2 cellular contexts compared by ENCODE assay signal in genomic region chr2:157287160-157287559, GRCh38.
A peak's percentile ranks its signal among the peaks of the same experiment; 100 is the strongest.
TF ChIP-seq lines count a peak whose summit lies in the region.

No MANE protein-coding gene starts in this region.

TF ChIP-seq in HepG2, 621 proteins besides CTCF, POLR2A, EP300 and RAD21:
- no peak for TF ChIP-seq CSRNP1 (CRISPR knock-in tag; IDR thresholded peaks at IDR 0.05)
- peak; percentile 73 for TF ChIP-seq HNRNPK (IDR thresholded peaks at IDR 0.05; ENCODE audit: low read depth, low read length, poor library complexity, severe bottlenecking)
- TF ChIP-seq NFYC (CRISPR knock-in tag; IDR thresholded peaks at IDR 0.05), result no peak
- TF ChIP-seq ZNF576 (CRISPR knock-in tag; IDR thresholded peaks at IDR 0.05), result no peak
- no peak for TF ChIP-seq ZBTB8A (CRISPR knock-in tag; IDR thresholded peaks at IDR 0.05; ENCODE audit: borderline replicate concordance, low read depth)

TF ChIP-seq in K562, 482 proteins besides CTCF, POLR2A, EP300 and RAD21:
- TF ChIP-seq SIRT6 (IDR thresholded peaks at IDR 0.05; ENCODE audit: low read depth, low read length), result no peak
- TF ChIP-seq RNF2 (IDR thresholded peaks at IDR 0.05), result no peak
- no peak for TF ChIP-seq HEY1 (CRISPR knock-in tag; IDR thresholded peaks at IDR 0.05; ENCODE audit: borderline replicate concordance)
- TF ChIP-seq PCBP2 (IDR thresholded peaks at IDR 0.05; ENCODE audit: low read depth, low read length, poor library complexity, severe bottlenecking), result peak; percentile 85
- no peak for TF ChIP-seq NCOA2 (IDR thresholded peaks at IDR 0.05; ENCODE audit: partially characterized antibody in 2 of 2)
- no peak for TF ChIP-seq SAFB2 (IDR thresholded peaks at IDR 0.05; ENCODE audit: borderline replicate concordance, low read depth, low read length, severe bottlenecking)
- peak; percentile 51 for TF ChIP-seq HNRNPK (IDR thresholded peaks at IDR 0.05; ENCODE audit: low read depth, low read length, poor library complexity, severe bottlenecking)
- TF ChIP-seq ZNF232 (CRISPR knock-in tag; IDR thresholded peaks at IDR 0.05), result no peak
- TF ChIP-seq ZNF133 (CRISPR knock-in tag; IDR thresholded peaks at IDR 0.05), result no peak
- no peak for TF ChIP-seq RBM22 (IDR thresholded peaks at IDR 0.05; ENCODE audit: low read depth, low read length, poor library complexity, severe bottlenecking)
- TF ChIP-seq ZNF134 (CRISPR knock-in tag; conservative IDR thresholded peaks at IDR 0.05), result no peak
- no peak for TF ChIP-seq KDM4B (IDR thresholded peaks at IDR 0.05; ENCODE audit: borderline replicate concordance in 2 of 2, low read depth in 1 of 2)
- no peak for TF ChIP-seq ZNF408 (CRISPR knock-in tag; IDR thresholded peaks at IDR 0.05; ENCODE audit: low read depth)
- no peak for TF ChIP-seq TRIM28 (IDR thresholded peaks at IDR 0.05)
- no peak for TF ChIP-seq ARHGAP35 (IDR thresholded peaks at IDR 0.05; ENCODE audit: partially characterized antibody)
